ENCODE assay signal across 20 cellular contexts in genomic region chr6:7276199-7276524, GRCh38. TPM values are rescaled to one million over a fixed set of nuclear protein-coding genes. Genes with fewer than 3 reads are reported as not detected.
DNase-seq lines count a peak whose midpoint lies in the region; ATAC-seq, FAIRE-seq and TF ChIP-seq lines count a peak whose summit lies in the region.
"Had no signal": no experiment of that assay in that cellular context is flagged by ENCODE, and none has a peak within 500 bp of the region (broad histone marks: within the 10 kb centered on the region; RNA-seq: fewer than 3 reads in every experiment).

No MANE protein-coding gene starts in this region.

- no peak overlapping the region for H3K27ac Mint-ChIP-seq in CD4-positive, alpha-beta T cell
- peak overlapping the region; percentile 51 for H3K27ac Mint-ChIP-seq in mesothelial cell of epicardium
- H3K27ac Mint-ChIP-seq: activated naive CD8-positive, alpha-beta T cell treated with anti-CD3 and anti-CD28 coated beads, Interleukin-2, amount 10 ng/mL, durations not matched to agents 7 days and 5 days; GM23338; stimulated activated effector memory CD8-positive, alpha-beta T cell treated with anti-CD3 and anti-CD28 coated beads, Interleukin-12 subunit alpha, Interleukin-12 subunit beta, amount 100 ng/mL, for 72 hours had no signal

- no peaks in the 10 kb centered on the region for H3K27me3 ChIP-seq in CD4-positive, alpha-beta T cell (ENCODE audit: control insufficient read depth, insufficient read depth, low read length)
- H3K27me3 ChIP-seq in GM12878 (replicated peaks in 1 of 2; ENCODE audit: control insufficient read depth in 2 of 2, insufficient read depth in 2 of 2, low read length in 1 of 2) = no peaks in the 10 kb centered on the region
- no peaks in the 10 kb centered on the region for H3K27me3 ChIP-seq in adrenal gland
- H3K27me3 ChIP-seq: right lobe of liver, suprapubic skin had no signal

- H3K36me3 ChIP-seq in GM12878 (ENCODE audit: control insufficient read depth in 2 of 2, insufficient read depth in 2 of 2, low read length in 1 of 2) (no peaks in the 10 kb centered on the region), adrenal gland (replicated peaks in 1 of 2) (no peaks in the 10 kb centered on the region)
- H3K36me3 ChIP-seq: right lobe of liver, suprapubic skin had no signal

- H3K4me1 ChIP-seq in GM12878 (ENCODE audit: control insufficient read depth, insufficient read depth, low read length) (peaks cover 24% of the 10 kb centered on the region), adrenal gland (replicated peaks in 1 of 2) (peaks cover 0 to 6% of the 10 kb centered on the region in 2 donors)

- no peaks in the 10 kb centered on the region for H3K9me3 Mint-ChIP-seq in CD4-positive, alpha-beta T cell
- no peaks in the 10 kb centered on the region for H3K9me3 Mint-ChIP-seq in mesothelial cell of epicardium
- H3K9me3 Mint-ChIP-seq: activated naive CD8-positive, alpha-beta T cell treated with anti-CD3 and anti-CD28 coated beads, Interleukin-2, amount 10 ng/mL, durations not matched to agents 7 days and 5 days; CD4-positive, CD25-positive, alpha-beta regulatory T cell; central memory CD8-positive, alpha-beta T cell; GM23338; stimulated activated effector memory CD8-positive, alpha-beta T cell treated with anti-CD3 and anti-CD28 coated beads, Interleukin-12 subunit alpha, Interleukin-12 subunit beta, amount 100 ng/mL, for 72 hours had no signal

- peaks cover 2% of the 10 kb centered on the region for H3K4me1 Mint-ChIP-seq in CD4-positive, alpha-beta T cell (ENCODE audit: low read depth)
- no peaks in the 10 kb centered on the region for H3K4me1 Mint-ChIP-seq in mesothelial cell of epicardium
- H3K4me1 Mint-ChIP-seq: GM23338 had no signal

- no peaks in the 10 kb centered on the region for H3K9me3 ChIP-seq in CD4-positive, alpha-beta T cell (ENCODE audit: control insufficient read depth, low read length)
- H3K9me3 ChIP-seq in GM12878 (replicated peaks; ENCODE audit: control insufficient read depth, insufficient read depth, low read length) (no peaks in the 10 kb centered on the region), adrenal gland (replicated peaks in 1 of 3) (no peaks in the 10 kb centered on the region)
- H3K9me3 ChIP-seq: right lobe of liver, suprapubic skin had no signal

- 44% methylated on average over 7 of the region's 7 CpGs for WGBS in GM12878 (ENCODE audit: insufficient coverage, insufficient replicate concordance, low lambda C conversion rate, missing lambda C conversion rate)
- WGBS in adrenal gland, 4 donors = 57 to 74% (median 69%) methylated on average over 7 of the region's 7 CpGs

- BruUV-seq in GM12878 (replicated peaks; lab: Mats Ljungman, UMichigan) = no TSS peak

- no peaks in the 10 kb centered on the region for H3K27me3 Mint-ChIP-seq in CD4-positive, alpha-beta T cell
- no peaks in the 10 kb centered on the region for H3K27me3 Mint-ChIP-seq in mesothelial cell of epicardium (ENCODE audit: low read depth)
- H3K27me3 Mint-ChIP-seq: activated naive CD8-positive, alpha-beta T cell treated with anti-CD3 and anti-CD28 coated beads, Interleukin-2, amount 10 ng/mL, durations not matched to agents 7 days and 5 days; CD4-positive, CD25-positive, alpha-beta regulatory T cell had no signal

- RAD21 ChIA-PET in GM12878 (lab: Charles Lee; ENCODE audit: unreplicated experiment) = interaction anchor here (0.7 to 3.6 kb wide), 10 partner anchors 13 to 342 kb away, joined by 3 to 28 read pairs (median 4); no protein-coding TSS in a partner anchor

- H3K4me3 Mint-ChIP-seq in CD4-positive, alpha-beta T cell = no peak overlapping the region
- no peak overlapping the region for H3K4me3 Mint-ChIP-seq in mesothelial cell of epicardium
- H3K4me3 Mint-ChIP-seq: activated naive CD8-positive, alpha-beta T cell treated with anti-CD3 and anti-CD28 coated beads, Interleukin-2, amount 10 ng/mL, durations not matched to agents 7 days and 5 days; CD4-positive, CD25-positive, alpha-beta regulatory T cell; central memory CD8-positive, alpha-beta T cell; GM23338; stimulated activated effector memory CD8-positive, alpha-beta T cell treated with anti-CD3 and anti-CD28 coated beads, Interleukin-12 subunit alpha, Interleukin-12 subunit beta, amount 100 ng/mL, for 72 hours had no signal

- no peak for TF ChIP-seq EP300 in GM12878 (IDR thresholded peaks at IDR 0.05; ENCODE audit: borderline replicate concordance in 1 of 2, control insufficient read depth in 1 of 2, low read depth in 2 of 2, low read length in 2 of 2)

- DNase-seq in CD4-positive, alpha-beta T cell = no peak
- no peak for DNase-seq in GM12878 (ENCODE audit: low read depth, low spot score)
- DNase-seq in mesothelial cell of epicardium (ENCODE audit: low spot score in 2 of 2, unreplicated experiment in 2 of 2) = no peak
- no peak for DNase-seq in HPDE6-E6E7 (ENCODE audit: extremely low spot score)
- DNase-seq in stimulated activated CD4-positive, alpha-beta T cell treated with anti-CD3 and anti-CD28 coated beads, Interleukin-4, amount 100 ng/mL, for 1 hour = no peak
- no peak for DNase-seq in adrenal gland
- DNase-seq: activated gamma-delta T cell, NCI-H1092, NCI-H187 treated with DMSO at 0.1 percent for 48 hours, NCI-H524 treated with DMSO at 0.1 percent for 48 hours had no signal

- no peak overlapping the region for H3K4me3 ChIP-seq in GM12878
- H3K4me3 ChIP-seq in adrenal gland = no peak overlapping the region
- H3K4me3 ChIP-seq: GM23338, right lobe of liver, suprapubic skin had no signal

- H4K20me1 ChIP-seq in GM12878 (ENCODE audit: control insufficient read depth, insufficient read depth) = no peaks in the 10 kb centered on the region

- no peaks in the 10 kb centered on the region for H3K79me2 ChIP-seq in GM12878 (ENCODE audit: control insufficient read depth, insufficient read depth, low read length)

- no peaks in the 10 kb centered on the region for H3K36me3 Mint-ChIP-seq in CD4-positive, alpha-beta T cell (ENCODE audit: low read depth)
- H3K36me3 Mint-ChIP-seq in mesothelial cell of epicardium = no peaks in the 10 kb centered on the region
- H3K36me3 Mint-ChIP-seq: CD4-positive, CD25-positive, alpha-beta regulatory T cell had no signal

- H2AFZ ChIP-seq in GM12878 (ENCODE audit: control insufficient read depth, low read depth, low read length) = no peak overlapping the region
- H2AFZ ChIP-seq: GM23338 had no signal

- SMC1A ChIA-PET in GM12878 (lab: Charles Lee; ENCODE audit: uncharacterized antibody, unreplicated experiment) = interaction anchor here (0.9 to 5.3 kb wide), 13 partner anchors 9 to 599 kb away, joined by 3 to 84 read pairs (median 8); partner anchors contain the start of genes CAGE1, RIOK1 and SNRNP48

- POLR2A ChIA-PET in CD4-positive, alpha-beta T cell (lab: Charles Lee) = interaction anchor here (2.2 kb wide), 1 partner anchor 114 kb away, joined by 7 read pairs; the partner anchor contains the start of genes CAGE1 and RIOK1
- POLR2A ChIA-PET in GM12878 (lab: Charles Lee) = interaction anchor here (0.9 to 2.6 kb wide), 3 partner anchors 36 to 120 kb away, joined by 3 to 14 read pairs (median 3); partner anchors contain the start of gene SSR1

- no peak for TF ChIP-seq RAD21 in GM12878 (IDR thresholded peaks at IDR 0.05; ENCODE audit: insufficient read depth, low read depth, low read length)

- H3K4me2 ChIP-seq in GM12878 (ENCODE audit: control insufficient read depth, insufficient read depth) = no peak overlapping the region
- H3K4me2 ChIP-seq: GM23338 had no signal

- CTCF ChIA-PET in CD4-positive, alpha-beta T cell (lab: Charles Lee) = interaction anchor here (0.7 to 2.0 kb wide), 5 partner anchors 35 to 729 kb away, joined by 3 to 8 read pairs (median 3); no protein-coding TSS in a partner anchor
- CTCF ChIA-PET in GM12878 (lab: Yijun Ruan, JAX) = interaction anchor here (1.0 to 5.9 kb wide), 23 partner anchors 10 to 599 kb away, joined by 3 to 92 read pairs (median 8); partner anchors contain the start of genes CAGE1, RIOK1 and SSR1

- intact Hi-C loops in CD4-positive, alpha-beta T cell (cut with DNase I, micrococcal nuclease) = loop anchor here (1.0 to 10.0 kb wide), 3 partner anchors 339 to 731 kb away; no protein-coding TSS in a partner anchor
- intact Hi-C loops in GM12878 (cut with micrococcal nuclease; ENCODE audit: unreplicated experiment) (loop anchor here (1.0 to 2.0 kb wide), 3 partner anchors 63 to 339 kb away; no protein-coding TSS in a partner anchor), adrenal gland (cut with DNase I) (loop anchor here in 1 of 2 donors (10.0 kb wide), 1 partner anchor 109 kb away; the partner anchor contains the start of genes CAGE1 and RIOK1)

- H3K27ac ChIP-seq in CD4-positive, alpha-beta T cell (ENCODE audit: low read depth, low read length) = no peak overlapping the region
- no peak overlapping the region for H3K27ac ChIP-seq in GM12878 (ENCODE audit: control insufficient read depth, insufficient read depth)
- no peak overlapping the region for H3K27ac ChIP-seq in adrenal gland
- H3K27ac ChIP-seq: right lobe of liver, suprapubic skin had no signal

- no peak for ATAC-seq in CD4-positive, alpha-beta T cell (ENCODE audit: poor library complexity)
- ATAC-seq in HG03439 (IDR thresholded peaks at IDR 0.05; ENCODE audit: unreplicated experiment) (peak; percentile 8), GM12878 (no peak)

- in situ Hi-C loops in GM12878 (cut with MboI) = loop anchor here (5.0 kb wide), 1 partner anchor 336 kb away; no protein-coding TSS in a partner anchor

- FAIRE-seq in GM12878 (lab: Jason Lieb, UNC) = peak; percentile 18
- FAIRE-seq: astrocyte, urothelium cell line had no signal

- H3K9ac ChIP-seq in GM12878 (ENCODE audit: control insufficient read depth, insufficient read depth, low read length) = no peak overlapping the region

- no peak for TF ChIP-seq POLR2A in GM12878 (IDR thresholded peaks at IDR 0.05; ENCODE audit: low read depth, low read length)
- TF ChIP-seq POLR2A in adrenal gland (IDR thresholded peaks at IDR 0.05) = no peak

- peak; percentile 36 for TF ChIP-seq CTCF in CD4-positive, alpha-beta T cell (IDR thresholded peaks at IDR 0.05)
- TF ChIP-seq CTCF in GM12878 (IDR thresholded peaks at IDR 0.05 in 2 of 3, conservative IDR thresholded peaks at IDR 0.05 in 1 of 3; ENCODE audit: control insufficient read depth in 2 of 3, extremely low read depth in 1 of 3, insufficient read depth in 1 of 3, low read depth in 3 of 3, low read length in 3 of 3) (no peak), mesothelial cell of epicardium (IDR thresholded peaks at IDR 0.05; ENCODE audit: unreplicated experiment) (peak; percentile 48), adrenal gland (IDR thresholded peaks at IDR 0.05) (no peak)

RNA-seq across cellular contexts. Expression of gene SSR1, which starts 36.8 kb away (rescaled TPM):
- 10 to 100 TPM; 49.6 to 55.1 TPM for total RNA-seq in CD4-positive, alpha-beta T cell
- 75.6 and 78.6 TPM in 2 replicates for total RNA-seq in GM12878 (2013; cell fraction: nucleolus; rRNA removed)
- total RNA-seq in GM12878 (2014; rRNA removed) (42.0 and 48.6 TPM in 2 replicates), GM12878 (2014; rRNA removed; fragmentation: Illumina TruSeq; extraction: Trizol) (61.1 and 63.5 TPM in 2 replicates), GM12878 (2021) (131 and 132 TPM in 2 replicates), mesothelial cell of epicardium (115 to 129 TPM (median 123 TPM) in 3 replicates), adrenal gland (100 to 1,000 TPM in 4 of 8 donors, 10 to 100 TPM in 4; 42.9 to 281 (median 106) TPM)
- polyA plus RNA-seq in GM12878 (2011; ENCODE audit: low read depth) = 70.3 TPM
- polyA plus RNA-seq in GM12878 (2011; rRNA removed) (165 and 224 TPM in 2 replicates), GM12878 (2014; fragmentation: Illumina TruSeq; extraction: Trizol) (120 and 125 TPM in 2 replicates), GM12878 (2014; fragmentation: Nextera tagmentation; extraction: Ambion mirVana) (100 to 1,000 TPM; 123 to 151 TPM), GM12878 (2014; rRNA removed) (69.6 and 93.3 TPM in 2 replicates), GM12878 (2016; fragmentation: Nextera tagmentation; extraction: Ambion mirVana) (100 to 1,000 TPM; 201 to 209 TPM), adrenal gland (100 to 1,000 TPM in 1 of 3 donors, 10 to 100 TPM in 1, 1 to 10 TPM in 1; 9.7 to 211 (median 15.1) TPM)
- polyA plus RNA-seq in GM12878 (2011; cell fraction: cytosol; rRNA removed) = 62.3 and 76.2 TPM in 2 replicates
- 58.9 and 74.6 TPM in 2 replicates for polyA plus RNA-seq in GM12878 (2011; cell fraction: nucleus; rRNA removed)
- 118 and 133 TPM in 2 replicates for polyA plus RNA-seq in GM12878 (2012)
- polyA minus RNA-seq in GM12878 (2011; rRNA and poly(A)+ RNA removed) = 83.2 and 145 TPM in 2 replicates
- 44.9 and 52.2 TPM in 2 replicates for polyA minus RNA-seq in GM12878 (2011; cell fraction: cytosol; rRNA and poly(A)+ RNA removed)
- polyA minus RNA-seq in GM12878 (2011; cell fraction: nucleus; rRNA and poly(A)+ RNA removed) = 10.9 and 20.8 TPM in 2 replicates

Comparison
In these comparisons a context has a peak if more than half of its experiments do, and no peak if none do; other contexts are left out.
1. CTCF ChIP-seq: peak in CD4-positive, alpha-beta T cell (single experiment) and mesothelial cell of epicardium (single experiment); none in GM12878 (0 of 3) and adrenal gland (0 of 6).